Comparison of ENCODE assay signal across 1 cellular context in genomic region chr14:50762001-50762930, GRCh38.
TF ChIP-seq lines count a peak whose summit lies in the region.

No MANE protein-coding gene starts in this region.

TF ChIP-seq in GM23338, 12 proteins besides CTCF, POLR2A, EP300 and RAD21 (continued from another document):
- TF ChIP-seq ZNF462 (CRISPR knock-in tag; IDR thresholded peaks at IDR 0.05): no peak
- TF ChIP-seq ZNF331 (CRISPR knock-in tag; IDR thresholded peaks at IDR 0.05; ENCODE audit: low read depth): no peak
- TF ChIP-seq CREB1 (CRISPR knock-in tag; IDR thresholded peaks at IDR 0.05; ENCODE audit: low read depth): no peak
- no peak for TF ChIP-seq EZH2 (IDR thresholded peaks at IDR 0.05; ENCODE audit: low read depth, unreplicated experiment)
- no peak for TF ChIP-seq NANOG (IDR thresholded peaks at IDR 0.05; ENCODE audit: borderline replicate concordance)
- TF ChIP-seq STAT1 (IDR thresholded peaks at IDR 0.05; ENCODE audit: unreplicated experiment): no peak
